In the genomic region with DNA sequence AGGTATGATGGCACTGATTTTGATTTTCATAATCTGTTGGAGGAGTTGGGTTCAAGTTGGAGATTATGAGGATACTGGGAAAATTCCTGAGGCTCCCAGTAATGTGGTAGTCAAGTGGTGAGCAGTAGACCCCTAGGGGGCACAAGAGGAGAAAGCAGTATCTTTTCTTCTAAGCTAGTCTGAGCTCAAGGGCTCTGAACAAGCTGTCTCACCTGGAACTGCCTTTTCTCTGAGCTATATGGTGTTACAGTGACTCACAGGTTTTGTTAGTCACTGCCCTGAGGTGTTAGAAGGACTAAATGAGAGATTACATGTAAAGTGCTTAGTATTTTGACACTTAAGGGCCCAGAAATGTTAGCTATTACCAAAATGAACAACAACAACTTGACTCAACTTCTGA, we compare ENCODE assay signal across 8 cellular contexts. TPM values are rescaled to one million over a fixed set of nuclear protein-coding genes. Genes with fewer than 3 reads are reported as not detected.
A peak's percentile ranks its signal among the peaks of the same experiment; 100 is the strongest.
DNase-seq lines count a peak whose midpoint lies in the region; ATAC-seq, FAIRE-seq and TF ChIP-seq lines count a peak whose summit lies in the region.

No MANE protein-coding gene starts in this region.

- H3K27ac Mint-ChIP-seq in activated CD8-positive, alpha-beta T cell treated with anti-CD3 and anti-CD28 coated beads, Interleukin-2, amount 10 ng/mL, durations not matched to agents 7 days and 5 days: no peak overlapping the region

- peaks cover 5% of the 10 kb centered on the region for H3K4me1 Mint-ChIP-seq in activated CD8-positive, alpha-beta T cell treated with anti-CD3 and anti-CD28 coated beads, Interleukin-2, amount 10 ng/mL, durations not matched to agents 7 days and 5 days (ENCODE audit: low read depth)

- ATAC-seq in activated CD8-positive, alpha-beta T cell treated with anti-CD3 and anti-CD28 coated beads, Interleukin-2, amount 10 ng/mL, durations not matched to agents 7 days and 5 days: peak; percentile 42
- ATAC-seq in right lobe of liver (peak; percentile 28 to 51 (median 42)), HG02870 (IDR thresholded peaks at IDR 0.05; ENCODE audit: unreplicated experiment) (no peak)

- no peaks in the 10 kb centered on the region for H3K9me3 Mint-ChIP-seq in activated CD8-positive, alpha-beta T cell treated with anti-CD3 and anti-CD28 coated beads, Interleukin-2, amount 10 ng/mL, durations not matched to agents 7 days and 5 days (ENCODE audit: insufficient read depth)

- no peak for TF ChIP-seq POLR2A in right lobe of liver (IDR thresholded peaks at IDR 0.05)

- H3K4me3 ChIP-seq in right lobe of liver: no peak overlapping the region

- H3K36me3 Mint-ChIP-seq in activated CD8-positive, alpha-beta T cell treated with anti-CD3 and anti-CD28 coated beads, Interleukin-2, amount 10 ng/mL, durations not matched to agents 7 days and 5 days (ENCODE audit: low read depth): peaks cover 52% of the 10 kb centered on the region

- H3K4me3 Mint-ChIP-seq in activated CD8-positive, alpha-beta T cell treated with anti-CD3 and anti-CD28 coated beads, Interleukin-2, amount 10 ng/mL, durations not matched to agents 7 days and 5 days: no peak overlapping the region

- intact Hi-C loops in right lobe of liver (cut with DNase I): no loop called here

- peak; percentile 27 for TF ChIP-seq CTCF in D721Med (IDR thresholded peaks at IDR 0.05; ENCODE audit: insufficient read depth, missing control alignments)
- peak in 2 of 4 donors; percentile 17 to 23 for TF ChIP-seq CTCF in right lobe of liver (IDR thresholded peaks at IDR 0.05)

- H3K36me3 ChIP-seq in right lobe of liver: peaks cover 0 to 43% (median 6%) of the 10 kb centered on the region in 4 donors

- CTCF ChIA-PET in activated CD8-positive, alpha-beta T cell treated with anti-CD3 and anti-CD28 coated beads, Interleukin-2, amount 10 ng/mL, durations not matched to agents 7 days and 5 days (lab: Charles Lee): interaction anchor here (0.8 to 1.4 kb wide), 4 partner anchors 9 to 166 kb away, joined by 3 read pairs; a partner anchor contains a TSS

- H3K27me3 ChIP-seq in right lobe of liver: no peaks in the 10 kb centered on the region

- DNase-seq in D721Med (ENCODE audit: insufficient read length, low spot score) (no peak), H4 (ENCODE audit: low spot score) (peak; percentile 29), right lobe of liver (no peak), GF-D8 (lab: John Stamatoyannopoulos, UW) (no peak), NCI-H510A treated with DMSO at 0.1 percent for 48 hours (lab: John Stamatoyannopoulos, UW) (no peak), nucleus accumbens (lab: John Stamatoyannopoulos, UW) (no peak)
- DNase-seq in activated CD8-positive, alpha-beta T cell treated with anti-CD3 and anti-CD28 coated beads, Interleukin-2, amount 10 ng/mL, durations not matched to agents 7 days and 5 days: no peak

- no peaks in the 10 kb centered on the region for H3K27me3 Mint-ChIP-seq in activated CD8-positive, alpha-beta T cell treated with anti-CD3 and anti-CD28 coated beads, Interleukin-2, amount 10 ng/mL, durations not matched to agents 7 days and 5 days (ENCODE audit: low read depth)

- no peaks in the 10 kb centered on the region for H3K4me1 ChIP-seq in right lobe of liver

- no peak overlapping the region for H3K27ac ChIP-seq in right lobe of liver

- POLR2A ChIA-PET in activated CD8-positive, alpha-beta T cell treated with anti-CD3 and anti-CD28 coated beads, Interleukin-2, amount 10 ng/mL, durations not matched to agents 7 days and 5 days (lab: Charles Lee): no interaction called here

- H3K9me3 ChIP-seq in right lobe of liver: no peaks in the 10 kb centered on the region

- FAIRE-seq in D721Med (lab: Jason Lieb, UNC): no peak

RNA-seq across cellular contexts. Expression of a gene that starts 42.2 kb away (rescaled TPM):
- 9.4 and 14.9 TPM in 2 replicates for total RNA-seq in H4 (2014; rRNA removed; shearing (Covaris generic))
- under 1 TPM; 0.08 to 0.23 TPM for total RNA-seq in activated CD8-positive, alpha-beta T cell treated with anti-CD3 and anti-CD28 coated beads, Interleukin-2, amount 10 ng/mL, durations not matched to agents 7 days and 5 days
- total RNA-seq in right lobe of liver: 100 to 1,000 TPM; 114 to 163 (median 130) TPM

RNA-seq across cellular contexts. Expression of a gene that starts 43.5 kb away (rescaled TPM):
- 63.9 and 68.2 TPM in 2 replicates for total RNA-seq in H4 (2014; rRNA removed; shearing (Covaris generic))
- 10 to 100 TPM; 75.3 to 75.6 TPM for total RNA-seq in activated CD8-positive, alpha-beta T cell treated with anti-CD3 and anti-CD28 coated beads, Interleukin-2, amount 10 ng/mL, durations not matched to agents 7 days and 5 days
- 10 to 100 TPM; 20.1 to 41.2 (median 29.8) TPM for total RNA-seq in right lobe of liver
